In the genomic region with DNA sequence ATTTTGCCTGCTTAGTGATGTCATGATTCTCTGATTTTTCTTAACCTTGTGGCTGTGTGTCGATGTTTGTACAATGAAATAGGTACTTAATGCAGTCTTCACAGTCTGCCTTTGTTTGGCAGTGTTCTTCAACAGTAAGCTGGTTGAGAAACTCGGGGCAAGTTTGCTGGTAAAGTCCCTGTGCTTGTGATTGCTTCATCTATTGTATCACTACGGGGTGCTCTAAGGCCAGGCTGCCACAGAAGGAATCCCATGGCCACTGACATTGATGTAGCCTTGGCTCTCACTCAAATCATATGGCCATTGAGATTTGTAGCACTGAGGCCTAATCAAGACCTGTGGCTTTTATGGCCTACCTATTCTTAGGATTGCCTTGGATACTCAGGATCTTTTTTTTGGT, we compare ENCODE assay signal across 1 cellular context.
A peak's percentile ranks its signal among the peaks of the same experiment; 100 is the strongest.
TF ChIP-seq lines count a peak whose summit lies in the region.

No MANE protein-coding gene starts in this region.

TF ChIP-seq in H1, 55 proteins besides CTCF, POLR2A, EP300 and RAD21:
- TF ChIP-seq ASH2L (IDR thresholded peaks at IDR 0.05; ENCODE audit: low read length) (no peak), NANOG (IDR thresholded peaks at IDR 0.05; ENCODE audit: insufficient read depth, low read depth, low read length, poor library complexity, severe bottlenecking) (no peak), JUND (IDR thresholded peaks at IDR 0.05; ENCODE audit: low read length) (no peak), YY1 (IDR thresholded peaks at IDR 0.05; ENCODE audit: low read depth, low read length) (no peak), CEBPB (IDR thresholded peaks at IDR 0.05; ENCODE audit: low read depth, low read length) (peak; percentile 92)
